In the genomic region with DNA sequence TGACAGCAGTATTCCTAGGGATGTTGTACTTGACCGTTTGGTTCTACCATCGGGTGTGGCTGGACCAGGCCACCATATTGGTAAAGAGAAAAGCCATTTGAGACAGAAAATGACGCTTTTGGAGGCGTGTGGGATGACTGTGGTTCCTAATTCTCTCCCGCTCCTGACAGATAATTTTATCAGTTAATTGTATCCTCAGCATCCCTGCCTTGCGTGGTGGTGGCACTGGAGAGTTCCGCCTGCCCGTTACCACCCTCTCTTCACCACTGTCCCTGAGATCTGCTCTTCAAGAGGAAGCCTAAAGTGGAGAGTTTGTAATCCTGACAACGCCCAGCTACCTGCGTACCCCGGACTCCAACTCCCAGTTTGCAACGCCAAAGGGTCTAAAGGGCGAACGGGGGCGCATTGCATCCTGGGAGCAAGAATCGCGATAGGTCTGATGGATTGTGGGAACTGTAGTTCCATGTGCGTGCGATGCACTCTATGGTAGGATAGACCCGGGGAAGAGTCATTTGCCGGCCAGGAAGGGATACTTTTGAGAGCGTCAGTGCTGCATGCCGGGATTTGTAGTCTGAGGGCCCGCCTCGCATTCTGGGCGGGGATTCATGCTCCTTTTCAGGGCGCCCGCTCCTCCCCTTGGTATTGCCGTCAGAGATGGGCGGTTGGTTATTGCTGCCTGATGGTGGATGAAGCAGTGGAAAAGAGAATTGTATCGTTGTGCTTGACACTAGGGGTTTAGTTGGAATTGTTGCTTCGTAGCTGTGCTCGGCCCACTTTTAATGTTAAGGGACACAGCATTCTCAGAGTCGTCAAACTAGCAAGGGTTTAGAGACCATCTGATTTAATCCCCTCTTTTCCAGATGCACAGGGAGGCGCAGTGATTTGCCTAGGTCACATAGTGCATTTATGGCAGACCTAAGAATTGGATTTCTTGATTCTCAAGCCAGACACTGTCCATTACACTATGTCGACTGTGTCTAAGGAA, we compare ENCODE assay signal across 1 cellular context.
TF ChIP-seq lines count a peak whose summit lies in the region.

No MANE protein-coding gene starts in this region.

TF ChIP-seq in IMR-90, 13 proteins besides CTCF, POLR2A, EP300 and RAD21:
- TF ChIP-seq MXI1 (IDR thresholded peaks at IDR 0.05; ENCODE audit: borderline replicate concordance, low read depth, low read length) (peak; percentile 48; the same call in 1 of the 2 replicates), MAFK (IDR thresholded peaks at IDR 0.05; ENCODE audit: low read depth, low read length) (0 out of 2 replicates have a peak, but pooled peaks have one; percentile 6), CEBPB (IDR thresholded peaks at IDR 0.05; ENCODE audit: low read depth, low read length) (no peak; the same call in 1 of the 2 replicates)
- TF ChIP-seq, protein P1, sequence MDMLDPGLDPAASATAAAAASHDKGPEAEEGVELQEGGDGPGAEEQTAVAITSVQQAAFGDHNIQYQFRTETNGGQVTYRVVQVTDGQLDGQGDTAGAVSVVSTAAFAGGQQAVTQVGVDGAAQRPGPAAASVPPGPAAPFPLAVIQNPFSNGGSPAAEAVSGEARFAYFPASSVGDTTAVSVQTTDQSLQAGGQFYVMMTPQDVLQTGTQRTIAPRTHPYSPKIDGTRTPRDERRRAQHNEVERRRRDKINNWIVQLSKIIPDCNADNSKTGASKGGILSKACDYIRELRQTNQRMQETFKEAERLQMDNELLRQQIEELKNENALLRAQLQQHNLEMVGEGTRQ (IDR thresholded peaks at IDR 0.05; ENCODE audit: low read depth, low read length), result peak; percentile 4; the same call in 1 of the 2 replicates
TF ChIP-seq in IMR-90: peak in this region for 3.
